Comparison of ENCODE assay signal across 26 cellular contexts in genomic region chr3:11464356-11464755, GRCh38.
DNase-seq lines count a peak whose midpoint lies in the region; ATAC-seq and TF ChIP-seq lines count a peak whose summit lies in the region.
"Had no signal": no experiment of that assay in that cellular context is flagged by ENCODE, and none has a peak within 500 bp of the region (broad histone marks: within the 10 kb centered on the region; RNA-seq: fewer than 3 reads in every experiment).

No MANE protein-coding gene starts in this region.

- no peaks in the 10 kb centered on the region for H3K27me3 Mint-ChIP-seq in stimulated activated memory B cell treated with anti-CD40 and anti-IgM and Interleukin-4, amounts not matched to agents 10 μg/mL and 1 μg/mL and 100 μg/mL, for 72 hours
- H3K27me3 Mint-ChIP-seq: activated naive CD8-positive, alpha-beta T cell treated with anti-CD3 and anti-CD28 coated beads, Interleukin-2, amount 50 U/mL, for 24 hours had no signal

- H3K4me1 Mint-ChIP-seq in stimulated activated memory B cell treated with anti-CD40 and anti-IgM and Interleukin-4, amounts not matched to agents 10 μg/mL and 1 μg/mL and 100 μg/mL, for 72 hours = no peaks in the 10 kb centered on the region
- H3K4me1 Mint-ChIP-seq: activated naive CD8-positive, alpha-beta T cell treated with anti-CD3 and anti-CD28 coated beads, Interleukin-2, amount 50 U/mL, for 24 hours had no signal

- no peak overlapping the region for H3K27ac Mint-ChIP-seq in stimulated activated memory B cell treated with anti-CD40 and anti-IgM and Interleukin-4, amounts not matched to agents 10 μg/mL and 1 μg/mL and 100 μg/mL, for 72 hours
- H3K27ac Mint-ChIP-seq: WTC11 had no signal

- H3K4me3 ChIP-seq in Panc1 (ENCODE audit: low read depth in 2 of 2, low read length in 2 of 2) (no peak overlapping the region), esophagus (ENCODE audit: low read depth in 1 of 2, low read length in 2 of 2) (no peak overlapping the region), osteoblast (ENCODE audit: insufficient read depth, low read length) (no peak overlapping the region), transverse colon (no peak overlapping the region)
- H3K4me3 ChIP-seq: body of pancreas, hepatocyte, K562 had no signal

- H3K27me3 ChIP-seq in Panc1 (ENCODE audit: control insufficient read depth, insufficient read depth, low read length) = no peaks in the 10 kb centered on the region
- no peaks in the 10 kb centered on the region for H3K27me3 ChIP-seq in esophagus (ENCODE audit: control insufficient read depth in 1 of 2, insufficient read depth in 2 of 2, low read length in 2 of 2)
- no peaks in the 10 kb centered on the region for H3K27me3 ChIP-seq in osteoblast (ENCODE audit: insufficient read depth, low read length)
- no peaks in the 10 kb centered on the region for H3K27me3 ChIP-seq in transverse colon
- H3K27me3 ChIP-seq: body of pancreas, hepatocyte, neutrophil had no signal

- TF ChIP-seq CTCF in Panc1 (IDR thresholded peaks at IDR 0.05) (no peak), osteoblast (IDR thresholded peaks at IDR 0.05; ENCODE audit: extremely low read depth, low read depth, low read length) (no peak), transverse colon (IDR thresholded peaks at IDR 0.05) (no peak)

- no peak overlapping the region for H3K4me3 Mint-ChIP-seq in stimulated activated memory B cell treated with anti-CD40 and anti-IgM and Interleukin-4, amounts not matched to agents 10 μg/mL and 1 μg/mL and 100 μg/mL, for 72 hours
- H3K4me3 Mint-ChIP-seq: activated naive CD8-positive, alpha-beta T cell treated with anti-CD3 and anti-CD28 coated beads, Interleukin-2, amount 50 U/mL, for 24 hours; activated T-cell treated with anti-CD3 and anti-CD28 coated beads, Interleukin-2, amount 50 U/mL, for 4 hours; WTC11 had no signal

- no peaks in the 10 kb centered on the region for H3K9me3 Mint-ChIP-seq in stimulated activated memory B cell treated with anti-CD40 and anti-IgM and Interleukin-4, amounts not matched to agents 10 μg/mL and 1 μg/mL and 100 μg/mL, for 72 hours
- H3K9me3 Mint-ChIP-seq: activated naive CD8-positive, alpha-beta T cell treated with anti-CD3 and anti-CD28 coated beads, Interleukin-2, amount 50 U/mL, for 24 hours; activated T-cell treated with anti-CD3 and anti-CD28 coated beads, Interleukin-2, amount 50 U/mL, for 4 hours; WTC11 had no signal

- no peak overlapping the region for H2AFZ ChIP-seq in osteoblast (ENCODE audit: low read length)
- H2AFZ ChIP-seq: hepatocyte had no signal

- H3K27ac ChIP-seq in Panc1 (ENCODE audit: low read length) = peak overlapping the region; percentile 17; the same call in 1 of the 2 replicates
- H3K27ac ChIP-seq in esophagus (ENCODE audit: low read depth in 2 of 2, low read length in 1 of 2) = peak overlapping the region; percentile 10 to 16
- H3K27ac ChIP-seq in osteoblast (ENCODE audit: low read depth, low read length) = peak overlapping the region; percentile 86
- peak overlapping the region; percentile 79 to 87 (median 80) for H3K27ac ChIP-seq in transverse colon
- H3K27ac ChIP-seq: neutrophil had no signal

- CTCF ChIA-PET in Panc1 (lab: Charles Lee) = interaction anchor here (0.6 kb wide), 1 partner anchor 54 kb away, joined by 6 read pairs; no protein-coding TSS in a partner anchor

- H3K36me3 ChIP-seq in Panc1 (ENCODE audit: control insufficient read depth, insufficient read depth, low read length) (no peaks in the 10 kb centered on the region), esophagus (ENCODE audit: control insufficient read depth in 2 of 2, insufficient read depth in 2 of 2, low read length in 1 of 2) (no peaks in the 10 kb centered on the region), osteoblast (ENCODE audit: insufficient read depth, low read length) (peaks cover 10% of the 10 kb centered on the region), transverse colon (no peaks in the 10 kb centered on the region)

- no peak for DNase-seq in Panc1 (ENCODE audit: low read depth, low spot score)
- DNase-seq in osteoblast (ENCODE audit: insufficient read length, low spot score, missing footprints) = no peak
- no peak for DNase-seq in transverse colon
- DNase-seq in activated CD4-positive, alpha-beta T cell treated with anti-CD3 and anti-CD28 coated beads for 4 hours = no peak
- DNase-seq: activated CD4-positive, alpha-beta T cell treated with anti-CD3 and anti-CD28 coated beads, Interleukin-2, amount 50 U/mL, for 1 hour; activated naive CD8-positive, alpha-beta T cell treated with anti-CD3 and anti-CD28 coated beads, Interleukin-2, amount 50 U/mL, for 24 hours; activated T-cell treated with anti-CD3 and anti-CD28 coated beads, Interleukin-2, amount 50 U/mL, for 4 hours; body of pancreas; Calu3; effector CD4-positive, alpha-beta T cell; HCEC 1CT; mesenchymal stem cell; NCI-H1105; NCI-H2081; PC-3; Right ventricle myocardium superior; stimulated activated CD4-positive, alpha-beta T cell treated with anti-CD3 and anti-CD28 coated beads, Interleukin-2, amount 100 ng/mL, for 24 hours; SW 1271; T-helper 9 cell had no signal

- H3K9me3 ChIP-seq in Panc1 (ENCODE audit: control insufficient read depth, insufficient read depth, low read depth, low read length) = no peaks in the 10 kb centered on the region
- H3K9me3 ChIP-seq in esophagus (ENCODE audit: control insufficient read depth in 2 of 2, insufficient read depth in 1 of 2, low read depth in 1 of 2, low read length in 1 of 2) = no peaks in the 10 kb centered on the region
- H3K9me3 ChIP-seq in osteoblast (ENCODE audit: low read depth, low read length) = no peaks in the 10 kb centered on the region
- H3K9me3 ChIP-seq in transverse colon = no peaks in the 10 kb centered on the region
- H3K9me3 ChIP-seq: body of pancreas, neutrophil had no signal

- POLR2A ChIA-PET in Panc1 (lab: Charles Lee) = interaction anchor here (0.7 kb wide), 1 partner anchor 267 kb away, joined by 3 read pairs; no protein-coding TSS in a partner anchor

- no peak overlapping the region for H3K4me2 ChIP-seq in osteoblast (ENCODE audit: insufficient read depth, low read length)
- H3K4me2 ChIP-seq: hepatocyte had no signal

- peaks cover 6% of the 10 kb centered on the region for H3K79me2 ChIP-seq in osteoblast (ENCODE audit: insufficient read depth, low read length)
- H3K79me2 ChIP-seq: hepatocyte had no signal

- no peak for TF ChIP-seq EP300 in transverse colon (IDR thresholded peaks at IDR 0.05; ENCODE audit: low read depth)

- intact Hi-C loops in Panc1 (cut with micrococcal nuclease; ENCODE audit: unreplicated experiment) (no loop called here), transverse colon (cut with DNase I; ENCODE audit: low total_unique reads) (no loop called here)

- in situ Hi-C loops in Panc1 (cut with HindIII; ENCODE audit: low pct_unique_long_range_greater_than_20kb, low sequenced_read_pairs) = no loop called here
- in situ Hi-C loops in transverse colon (cut with MboI; ENCODE audit: low pct_ligation_motif_present in 1 of 4, low pct_unique_long_range_greater_than_20kb in 1 of 4, low sequenced_read_pairs in 3 of 4) = no loop called here

- no TSS peak for BruUV-seq in Panc1 (replicated peaks; lab: Mats Ljungman, UMichigan)

- no peak for ATAC-seq in Panc1
- no peak for ATAC-seq in stimulated activated memory B cell treated with anti-CD40 and anti-IgM and Interleukin-4, amounts not matched to agents 10 μg/mL and 1 μg/mL and 100 μg/mL, for 72 hours
- no peak for ATAC-seq in HG03432 (IDR thresholded peaks at IDR 0.05; ENCODE audit: unreplicated experiment)
- ATAC-seq: activated naive CD8-positive, alpha-beta T cell treated with anti-CD3 and anti-CD28 coated beads, Interleukin-2, amount 50 U/mL, for 24 hours; activated T-cell treated with anti-CD3 and anti-CD28 coated beads, Interleukin-2, amount 50 U/mL, for 4 hours; body of pancreas; K562; PC-3; WTC11 had no signal

- TF ChIP-seq POLR2A in transverse colon (IDR thresholded peaks at IDR 0.05) = no peak

- WGBS in esophagus, 2 donors = 87 to 89% methylated on average over 6 of the region's 6 CpGs
- WGBS in transverse colon (ENCODE audit: low coverage in 1 of 2), 2 donors = 85 to 90% methylated on average over 4 to 6 of the region's 6 CpGs

- H3K4me1 ChIP-seq in Panc1 (ENCODE audit: control insufficient read depth, insufficient read depth, low read length) = no peaks in the 10 kb centered on the region
- H3K4me1 ChIP-seq in esophagus (ENCODE audit: control insufficient read depth in 2 of 2, insufficient read depth in 2 of 2, low read length in 1 of 2) = peaks cover 0 to 2% of the 10 kb centered on the region in 2 donors
- H3K4me1 ChIP-seq in osteoblast (ENCODE audit: insufficient read depth, low read length) = peaks cover 39% of the 10 kb centered on the region
- H3K4me1 ChIP-seq in transverse colon = peaks cover 0 to 21% (median 2%) of the 10 kb centered on the region in 4 donors

- H3K36me3 Mint-ChIP-seq in stimulated activated memory B cell treated with anti-CD40 and anti-IgM and Interleukin-4, amounts not matched to agents 10 μg/mL and 1 μg/mL and 100 μg/mL, for 72 hours = peaks cover 29% of the 10 kb centered on the region
- H3K36me3 Mint-ChIP-seq: WTC11 had no signal

- no peaks in the 10 kb centered on the region for H4K20me1 ChIP-seq in osteoblast (ENCODE audit: insufficient read depth, low read length)

Comparison
In these comparisons a context has a peak if more than half of its experiments do, and no peak if none do; other contexts are left out.
1. H3K27ac ChIP-seq: peak in every context shown above with its lines; median percentile 86 in osteoblast; 80 in transverse colon; 17 in Panc1; 13 in esophagus.